ENCODE assay signal across 8 cellular contexts in genomic region chr13:114077938-114078335, GRCh38. TPM values are rescaled to one million over a fixed set of nuclear protein-coding genes. Genes with fewer than 3 reads are reported as not detected.
A peak's percentile ranks its signal among the peaks of the same experiment; 100 is the strongest.
DNase-seq lines count a peak whose midpoint lies in the region; ATAC-seq and TF ChIP-seq lines count a peak whose summit lies in the region.

No MANE protein-coding gene starts in this region.

- no peaks in the 10 kb centered on the region for H3K9me3 Mint-ChIP-seq in activated CD8-positive, alpha-beta T cell treated with anti-CD3 and anti-CD28 coated beads for 36 hours
- no peaks in the 10 kb centered on the region for H3K9me3 Mint-ChIP-seq in activated CD8-positive, alpha-beta T cell treated with anti-CD3 and anti-CD28 coated beads, Interleukin-2, amount 10 ng/mL, durations not matched to agents 7 days and 5 days (ENCODE audit: insufficient read depth)
- H3K9me3 Mint-ChIP-seq in central memory CD8-positive, alpha-beta T cell, result no peaks in the 10 kb centered on the region

- CTCF ChIA-PET in activated CD8-positive, alpha-beta T cell treated with anti-CD3 and anti-CD28 coated beads for 36 hours (lab: Charles Lee), result interaction anchor here (0.6 kb wide), 1 partner anchor 10 kb away, joined by 3 read pairs; no protein-coding TSS in a partner anchor
- CTCF ChIA-PET in activated CD8-positive, alpha-beta T cell treated with anti-CD3 and anti-CD28 coated beads, Interleukin-2, amount 10 ng/mL, durations not matched to agents 7 days and 5 days (lab: Charles Lee), result no interaction called here

- no peak for TF ChIP-seq CTCF in activated CD8-positive, alpha-beta T cell treated with anti-CD3 and anti-CD28 coated beads for 36 hours (IDR thresholded peaks at IDR 0.05)

- no peaks in the 10 kb centered on the region for H3K27me3 Mint-ChIP-seq in activated CD8-positive, alpha-beta T cell treated with anti-CD3 and anti-CD28 coated beads for 36 hours
- no peaks in the 10 kb centered on the region for H3K27me3 Mint-ChIP-seq in activated CD8-positive, alpha-beta T cell treated with anti-CD3 and anti-CD28 coated beads, Interleukin-2, amount 10 ng/mL, durations not matched to agents 7 days and 5 days (ENCODE audit: low read depth)
- H3K27me3 Mint-ChIP-seq in central memory CD8-positive, alpha-beta T cell, result no peaks in the 10 kb centered on the region

- POLR2A ChIA-PET in activated CD8-positive, alpha-beta T cell treated with anti-CD3 and anti-CD28 coated beads for 36 hours (lab: Charles Lee), result interaction anchor here (0.7 to 2.5 kb wide), 4 partner anchors 10 to 54 kb away, joined by 3 to 11 read pairs (median 3); no protein-coding TSS in a partner anchor
- POLR2A ChIA-PET in activated CD8-positive, alpha-beta T cell treated with anti-CD3 and anti-CD28 coated beads, Interleukin-2, amount 10 ng/mL, durations not matched to agents 7 days and 5 days (lab: Charles Lee), result no interaction called here

- peak overlapping the region; percentile 52 for H3K27ac ChIP-seq in temporal lobe (ENCODE audit: low read depth, low read length)

- peaks cover 8% of the 10 kb centered on the region for H3K36me3 Mint-ChIP-seq in activated CD8-positive, alpha-beta T cell treated with anti-CD3 and anti-CD28 coated beads for 36 hours (ENCODE audit: low read depth)
- H3K36me3 Mint-ChIP-seq in activated CD8-positive, alpha-beta T cell treated with anti-CD3 and anti-CD28 coated beads, Interleukin-2, amount 10 ng/mL, durations not matched to agents 7 days and 5 days (ENCODE audit: low read depth), result peaks cover 13% of the 10 kb centered on the region
- peaks cover 43% of the 10 kb centered on the region for H3K36me3 Mint-ChIP-seq in central memory CD8-positive, alpha-beta T cell (ENCODE audit: insufficient read depth)

- H3K4me1 Mint-ChIP-seq in activated CD8-positive, alpha-beta T cell treated with anti-CD3 and anti-CD28 coated beads for 36 hours (ENCODE audit: low read depth), result peaks cover 47% of the 10 kb centered on the region
- peaks cover 3% of the 10 kb centered on the region for H3K4me1 Mint-ChIP-seq in activated CD8-positive, alpha-beta T cell treated with anti-CD3 and anti-CD28 coated beads, Interleukin-2, amount 10 ng/mL, durations not matched to agents 7 days and 5 days (ENCODE audit: low read depth)
- H3K4me1 Mint-ChIP-seq in central memory CD8-positive, alpha-beta T cell, result peaks cover 57% of the 10 kb centered on the region

- H3K4me3 Mint-ChIP-seq in activated CD8-positive, alpha-beta T cell treated with anti-CD3 and anti-CD28 coated beads for 36 hours, result no peak overlapping the region
- H3K4me3 Mint-ChIP-seq in activated CD8-positive, alpha-beta T cell treated with anti-CD3 and anti-CD28 coated beads, Interleukin-2, amount 10 ng/mL, durations not matched to agents 7 days and 5 days, result no peak overlapping the region
- peak overlapping the region; percentile 18 for H3K4me3 Mint-ChIP-seq in central memory CD8-positive, alpha-beta T cell

- in situ Hi-C loops in KBM-7 (cut with MboI; ENCODE audit: low pct_unique_long_range_greater_than_20kb, low sequenced_read_pairs), result no loop called here

- intact Hi-C loops in activated CD8-positive, alpha-beta T cell treated with anti-CD3 and anti-CD28 coated beads for 36 hours (cut with micrococcal nuclease), result no loop called here

- peak; percentile 16 for ATAC-seq in activated CD8-positive, alpha-beta T cell treated with anti-CD3 and anti-CD28 coated beads for 36 hours
- ATAC-seq in activated CD8-positive, alpha-beta T cell treated with anti-CD3 and anti-CD28 coated beads, Interleukin-2, amount 10 ng/mL, durations not matched to agents 7 days and 5 days, result no peak
- no peak for ATAC-seq in central memory CD8-positive, alpha-beta T cell (replicated peaks; ENCODE audit: extremely low read depth, poor library complexity, severe bottlenecking)
- no peak for ATAC-seq in left lobe of liver

- H3K27ac Mint-ChIP-seq in activated CD8-positive, alpha-beta T cell treated with anti-CD3 and anti-CD28 coated beads for 36 hours, result peak overlapping the region; percentile 78
- H3K27ac Mint-ChIP-seq in activated CD8-positive, alpha-beta T cell treated with anti-CD3 and anti-CD28 coated beads, Interleukin-2, amount 10 ng/mL, durations not matched to agents 7 days and 5 days, result no peak overlapping the region
- peak overlapping the region; percentile 67 for H3K27ac Mint-ChIP-seq in central memory CD8-positive, alpha-beta T cell (ENCODE audit: low read depth)

- DNase-seq in activated CD8-positive, alpha-beta T cell treated with anti-CD3 and anti-CD28 coated beads for 36 hours, result no peak
- DNase-seq in activated CD8-positive, alpha-beta T cell treated with anti-CD3 and anti-CD28 coated beads, Interleukin-2, amount 10 ng/mL, durations not matched to agents 7 days and 5 days, result no peak
- DNase-seq in central memory CD8-positive, alpha-beta T cell (ENCODE audit: low spot score in 2 of 2), result no peak
- DNase-seq in left lobe of liver (ENCODE audit: low spot score) (peak; percentile 21), RKO (ENCODE audit: low spot score) (no peak), GM19238 (ENCODE audit: insufficient read length, low spot score) (no peak), KBM-7 (no peak)

RNA-seq across cellular contexts. Expression of gene RASA3, which starts 54.5 kb away (rescaled TPM):
- 10 to 100 TPM; 28.9 to 32.3 TPM for total RNA-seq in activated CD8-positive, alpha-beta T cell treated with anti-CD3 and anti-CD28 coated beads for 36 hours
- 10 to 100 TPM; 36.9 to 39.3 TPM for total RNA-seq in activated CD8-positive, alpha-beta T cell treated with anti-CD3 and anti-CD28 coated beads, Interleukin-2, amount 10 ng/mL, durations not matched to agents 7 days and 5 days
- total RNA-seq in left lobe of liver (4.5 TPM), temporal lobe (13.3 TPM)
